In genomic region chr13:80802946-80803345, GRCh38 we compare ENCODE assay signal across 2 cellular contexts.
TF ChIP-seq lines count a peak whose summit lies in the region.

No MANE protein-coding gene starts in this region.

TF ChIP-seq in GM23338, 12 proteins besides CTCF, POLR2A, EP300 and RAD21 (continued from another document):
- TF ChIP-seq ETS1 (IDR thresholded peaks at IDR 0.05) (no peak), STAT1 (IDR thresholded peaks at IDR 0.05; ENCODE audit: unreplicated experiment) (no peak), CREB1 (CRISPR knock-in tag; IDR thresholded peaks at IDR 0.05; ENCODE audit: low read depth) (no peak), ZNF462 (CRISPR knock-in tag; IDR thresholded peaks at IDR 0.05) (no peak), REST (IDR thresholded peaks at IDR 0.05; ENCODE audit: unreplicated experiment) (no peak), JUNB (IDR thresholded peaks at IDR 0.05; ENCODE audit: unreplicated experiment) (no peak)

TF ChIP-seq in K562, 482 proteins besides CTCF, POLR2A, EP300 and RAD21 (continued from another document):
- TF ChIP-seq BRF2 (IDR thresholded peaks at IDR 0.05; ENCODE audit: borderline replicate concordance, insufficient read depth, insufficient read length) (no peak), CBX1 (IDR thresholded peaks at IDR 0.05; ENCODE audit: low read depth) (peak; percentile 36; the same call in 1 of the 2 replicates), ZNF184 (CRISPR knock-in tag; IDR thresholded peaks at IDR 0.05) (no peak), WHSC1 (IDR thresholded peaks at IDR 0.05; ENCODE audit: low read length) (no peak), COPS2 (conservative IDR thresholded peaks at IDR 0.05) (no peak), PHF21A (IDR thresholded peaks at IDR 0.05; ENCODE audit: borderline replicate concordance, low read depth) (no peak), FOXJ3 (CRISPR knock-in tag; IDR thresholded peaks at IDR 0.05) (0 out of 2 replicates have a peak, but pooled peaks have one; percentile 34), NR2C1 (IDR thresholded peaks at IDR 0.05) (no peak), NR2C1 (tag; IDR thresholded peaks at IDR 0.05) (no peak), ZNF551 (CRISPR knock-in tag; IDR thresholded peaks at IDR 0.05) (no peak), ZNF445 (CRISPR knock-in tag; IDR thresholded peaks at IDR 0.05; ENCODE audit: low read depth) (no peak), USF2 (CRISPR knock-in tag; IDR thresholded peaks at IDR 0.05) (peak; percentile 4; the same call in 1 of the 2 replicates), POLR2H (tag; IDR thresholded peaks at IDR 0.05; ENCODE audit: low read depth) (no peak), MEF2D (tag; conservative IDR thresholded peaks at IDR 0.05; ENCODE audit: low read depth) (no peak), ZNF639 (CRISPR knock-in tag; conservative IDR thresholded peaks at IDR 0.05 in 1 of 2, IDR thresholded peaks at IDR 0.05 in 1 of 2) (0 out of 4 replicates have a peak, but pooled peaks of 1 of the 2 experiments have one; percentile 28), TARDBP (IDR thresholded peaks at IDR 0.05) (no peak), ESRRB (CRISPR knock-in tag; IDR thresholded peaks at IDR 0.05; ENCODE audit: borderline replicate concordance) (no peak)
